ENCODE assay signal across 1 cellular context in genomic region chr10:98400482-98400881, GRCh38.
A peak's percentile ranks its signal among the peaks of the same experiment; 100 is the strongest.
TF ChIP-seq lines count a peak whose summit lies in the region.

No MANE protein-coding gene starts in this region.

TF ChIP-seq in IMR-90, 13 proteins besides CTCF, POLR2A, EP300 and RAD21:
- TF ChIP-seq CEBPB (IDR thresholded peaks at IDR 0.05; ENCODE audit: low read depth, low read length), result peak; percentile 63
- no peak for TF ChIP-seq RFX5 (IDR thresholded peaks at IDR 0.05; ENCODE audit: low read depth, low read length)
- no peak for TF ChIP-seq MAZ (IDR thresholded peaks at IDR 0.05; ENCODE audit: borderline replicate concordance, low read depth, low read length)
